Comparison of ENCODE assay signal across 1 cellular context in genomic region chr4:20043992-20044391, GRCh38.
TF ChIP-seq lines count a peak whose summit lies in the region.

No MANE protein-coding gene starts in this region.

TF ChIP-seq in SK-N-SH treated with all-trans-retinoic acid at 6 μM for 48 hours, 23 proteins besides CTCF, POLR2A, EP300 and RAD21 (continued from another document):
- TF ChIP-seq POU6F1 (CRISPR knock-in tag; IDR thresholded peaks at IDR 0.05; ENCODE audit: borderline replicate concordance, low read depth) (no peak), TCF4 (CRISPR knock-in tag; IDR thresholded peaks at IDR 0.05; ENCODE audit: borderline replicate concordance) (no peak), ESRRG (CRISPR knock-in tag; IDR thresholded peaks at IDR 0.05) (no peak), PATZ1 (CRISPR knock-in tag; IDR thresholded peaks at IDR 0.05; ENCODE audit: borderline replicate concordance) (no peak), ZNF565 (CRISPR knock-in tag; conservative IDR thresholded peaks at IDR 0.05; ENCODE audit: low read depth) (no peak), ZFP30 (CRISPR knock-in tag; IDR thresholded peaks at IDR 0.05) (no peak), RARB (CRISPR knock-in tag; IDR thresholded peaks at IDR 0.05) (no peak), CSDC2 (CRISPR knock-in tag; IDR thresholded peaks at IDR 0.05) (no peak), GLIS3 (CRISPR knock-in tag; IDR thresholded peaks at IDR 0.05) (no peak), ZC3H10 (CRISPR knock-in tag; IDR thresholded peaks at IDR 0.05) (no peak), SNAI2 (CRISPR knock-in tag; IDR thresholded peaks at IDR 0.05) (no peak), TSHZ2 (CRISPR knock-in tag; IDR thresholded peaks at IDR 0.05) (no peak), OSR1 (CRISPR knock-in tag; IDR thresholded peaks at IDR 0.05) (no peak)
